In the genomic region with DNA sequence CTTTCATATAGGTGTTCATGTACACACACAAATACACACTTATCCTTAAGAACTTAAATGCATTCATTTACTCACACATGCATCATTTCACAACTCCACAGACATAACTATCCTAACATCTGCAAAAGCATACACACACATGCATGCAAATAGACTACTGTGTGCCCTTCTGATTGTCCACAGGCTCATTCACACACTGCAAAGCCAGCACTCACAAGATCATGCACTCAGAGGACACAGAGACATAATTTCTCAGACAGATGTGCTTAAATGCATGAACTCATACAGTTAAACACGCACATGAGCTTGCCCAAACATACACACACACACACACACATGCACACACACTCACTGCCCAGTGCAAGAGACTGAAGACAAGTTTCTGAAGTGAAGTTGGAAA, we compare ENCODE assay signal across 20 cellular contexts.
"Had no signal": no experiment of that assay in that cellular context is flagged by ENCODE, and none has a peak within 500 bp of the region (broad histone marks: within the 10 kb centered on the region; RNA-seq: fewer than 3 reads in every experiment).

No MANE protein-coding gene starts in this region.

- H3K4me1 ChIP-seq: foreskin keratinocyte, lower lobe of right lung, stomach, suprapubic skin, tibial artery had no signal

- H3K4me3 ChIP-seq: coronary artery, lower lobe of right lung, sigmoid colon, stomach, suprapubic skin, tibial artery had no signal

- H3K27me3 ChIP-seq: foreskin keratinocyte, sigmoid colon, stomach, suprapubic skin, tibial artery had no signal

- H3K9me3 ChIP-seq: tibial artery had no signal

- H3K36me3 ChIP-seq: lower lobe of right lung, sigmoid colon, stomach, suprapubic skin, tibial artery had no signal

- H3K27ac ChIP-seq: coronary artery, foreskin keratinocyte, lower lobe of right lung, sigmoid colon, stomach, suprapubic skin, tibial artery had no signal

- DNase-seq: activated CD4-positive, alpha-beta T cell treated with anti-CD3 and anti-CD28 coated beads for 36 hours; activated CD4-positive, CD25-positive, alpha-beta regulatory T cell; activated CD8-positive, alpha-beta memory T cell treated with anti-CD3 and anti-CD28 coated beads, Interleukin-2, amount 10 ng/mL, durations not matched to agents 7 days and 5 days; activated CD8-positive, alpha-beta T cell treated with anti-CD3 and anti-CD28 coated beads, Interleukin-2, amount 10 ng/mL, durations not matched to agents 7 days and 5 days; activated naive CD4-positive, alpha-beta T cell; activated T-cell treated with anti-CD3 and anti-CD28 coated beads, Interleukin-2, amount 50 U/mL, for 48 hours; anterior cingulate cortex; effector memory CD8-positive, alpha-beta T cell; foreskin keratinocyte; lower lobe of right lung; posterior cingulate gyrus; sigmoid colon; small intestine; stimulated activated CD4-positive, alpha-beta T cell treated with anti-CD3 and anti-CD28 coated beads, Interleukin-2, amount 100 ng/mL, for 24 hours; stimulated activated naive B cell treated with anti-CD40 and anti-IgM and Interleukin-4, amounts not matched to agents 10 μg/mL and 1 μg/mL and 100 μg/mL, for 72 hours; stomach; T-helper 1 cell; tibial artery had no signal

- ATAC-seq: activated CD4-positive, alpha-beta T cell treated with anti-CD3 and anti-CD28 coated beads for 36 hours; activated CD8-positive, alpha-beta memory T cell treated with anti-CD3 and anti-CD28 coated beads, Interleukin-2, amount 10 ng/mL, durations not matched to agents 7 days and 5 days; activated CD8-positive, alpha-beta T cell treated with anti-CD3 and anti-CD28 coated beads, Interleukin-2, amount 10 ng/mL, durations not matched to agents 7 days and 5 days; effector memory CD8-positive, alpha-beta T cell; foreskin keratinocyte; lower lobe of right lung; stimulated activated naive B cell treated with anti-CD40 and anti-IgM and Interleukin-4, amounts not matched to agents 10 μg/mL and 1 μg/mL and 100 μg/mL, for 72 hours had no signal
